ENCODE assay signal across 7 cellular contexts in genomic region chr1:7679873-7680790, GRCh38.
DNase-seq lines count a peak whose midpoint lies in the region; ATAC-seq and TF ChIP-seq lines count a peak whose summit lies in the region.

No MANE protein-coding gene starts in this region.

- no peak overlapping the region for H3K27ac ChIP-seq in naive thymus-derived CD4-positive, alpha-beta T cell (ENCODE audit: low read depth, low read length)
- H3K27ac ChIP-seq in suprapubic skin: peak overlapping the region; percentile 12

- H3K27ac Mint-ChIP-seq in activated T-helper 17 cell treated with anti-CD3 and anti-CD28 coated beads, Interleukin-2, amount 50 U/mL, for 72 hours: no peak overlapping the region
- peak overlapping the region in 1 of 9 donors; percentile 48 for H3K27ac Mint-ChIP-seq in naive thymus-derived CD4-positive, alpha-beta T cell

- in situ Hi-C loops in GM13976 (cut with MboI; ENCODE audit: low sequenced_read_pairs, unreplicated experiment): no loop called here

- H3K9me3 ChIP-seq in naive thymus-derived CD4-positive, alpha-beta T cell (ENCODE audit: control insufficient read depth in 2 of 3, low read length in 3 of 3): no peaks in the 10 kb centered on the region
- H3K9me3 ChIP-seq in suprapubic skin: no peaks in the 10 kb centered on the region

- POLR2A ChIA-PET in naive thymus-derived CD4-positive, alpha-beta T cell (lab: Charles Lee): no interaction called here

- H3K9me3 Mint-ChIP-seq in activated T-helper 17 cell treated with anti-CD3 and anti-CD28 coated beads, Interleukin-2, amount 50 U/mL, for 72 hours: no peaks in the 10 kb centered on the region
- no peaks in the 10 kb centered on the region for H3K9me3 Mint-ChIP-seq in naive thymus-derived CD4-positive, alpha-beta T cell

- peak overlapping the region; percentile 54 for H3K4me3 ChIP-seq in fibroblast of pulmonary artery (replicated peaks; ENCODE audit: low read depth, low read length)
- H3K4me3 ChIP-seq in naive thymus-derived CD4-positive, alpha-beta T cell (ENCODE audit: low read length): peak overlapping the region; percentile 75
- peak overlapping the region; percentile 73 for H3K4me3 ChIP-seq in suprapubic skin

- H3K4me1 ChIP-seq in naive thymus-derived CD4-positive, alpha-beta T cell (ENCODE audit: control insufficient read depth in 2 of 2, insufficient read depth in 2 of 2, low read length in 2 of 2): no peaks in the 10 kb centered on the region
- peaks cover 16% of the 10 kb centered on the region for H3K4me1 ChIP-seq in suprapubic skin

- 2% methylated on average over 22 of the region's 81 CpGs for WGBS in suprapubic skin

- CTCF ChIA-PET in naive thymus-derived CD4-positive, alpha-beta T cell (lab: Charles Lee): interaction anchor here (1.7 kb wide), 1 partner anchor 10 kb away, joined by 8 read pairs; no protein-coding TSS in a partner anchor

- no peaks in the 10 kb centered on the region for H3K36me3 Mint-ChIP-seq in activated T-helper 17 cell treated with anti-CD3 and anti-CD28 coated beads, Interleukin-2, amount 50 U/mL, for 72 hours (ENCODE audit: low read depth)
- no peaks in the 10 kb centered on the region for H3K36me3 Mint-ChIP-seq in naive thymus-derived CD4-positive, alpha-beta T cell

- DNase-seq in GM13976 (ENCODE audit: low spot score) (peak; percentile 74), NCI-H69 (lab: John Stamatoyannopoulos, UW) (peak; percentile 75), fibroblast of pulmonary artery (ENCODE audit: low read depth) (peak; percentile 27), suprapubic skin (ENCODE audit: low spot score in 2 of 2) (no peak)
- peak in 7 of 9 donors; percentile 29 to 55 (median 49) for DNase-seq in naive thymus-derived CD4-positive, alpha-beta T cell

- H3K4me3 Mint-ChIP-seq in activated T-helper 17 cell treated with anti-CD3 and anti-CD28 coated beads, Interleukin-2, amount 50 U/mL, for 72 hours: peak overlapping the region; percentile 53
- peak overlapping the region; percentile 57 to 84 (median 78) for H3K4me3 Mint-ChIP-seq in naive thymus-derived CD4-positive, alpha-beta T cell

- H3K36me3 ChIP-seq in naive thymus-derived CD4-positive, alpha-beta T cell (ENCODE audit: control insufficient read depth in 2 of 3, insufficient read depth in 3 of 3, low read length in 3 of 3): no peaks in the 10 kb centered on the region
- no peaks in the 10 kb centered on the region for H3K36me3 ChIP-seq in suprapubic skin

- peaks cover 4% of the 10 kb centered on the region for H3K4me1 Mint-ChIP-seq in activated T-helper 17 cell treated with anti-CD3 and anti-CD28 coated beads, Interleukin-2, amount 50 U/mL, for 72 hours
- peaks cover 0 to 4% (median 0%) of the 10 kb centered on the region in 7 donors for H3K4me1 Mint-ChIP-seq in naive thymus-derived CD4-positive, alpha-beta T cell

- H3K27me3 Mint-ChIP-seq in activated T-helper 17 cell treated with anti-CD3 and anti-CD28 coated beads, Interleukin-2, amount 50 U/mL, for 72 hours: no peaks in the 10 kb centered on the region
- peaks cover 0 to 18% (median 0%) of the 10 kb centered on the region in 5 donors for H3K27me3 Mint-ChIP-seq in naive thymus-derived CD4-positive, alpha-beta T cell

- TF ChIP-seq EP300 in suprapubic skin (IDR thresholded peaks at IDR 0.05): no peak

- intact Hi-C loops in naive thymus-derived CD4-positive, alpha-beta T cell (cut with micrococcal nuclease): loop anchor here in 1 of 2 donors (1.0 kb wide), 1 partner anchor 24 kb away; no protein-coding TSS in a partner anchor

- no peak for TF ChIP-seq POLR2A in suprapubic skin (IDR thresholded peaks at IDR 0.05)

- H3K27me3 ChIP-seq in naive thymus-derived CD4-positive, alpha-beta T cell (ENCODE audit: control insufficient read depth in 2 of 2, insufficient read depth in 2 of 2, low read length in 2 of 2): no peaks in the 10 kb centered on the region
- H3K27me3 ChIP-seq in suprapubic skin: no peaks in the 10 kb centered on the region

- TF ChIP-seq CTCF in GM13976 (IDR thresholded peaks at IDR 0.05; ENCODE audit: borderline replicate concordance, control extremely low read depth, extremely low read depth, insufficient read depth, missing control alignments) (no peak), fibroblast of pulmonary artery (IDR thresholded peaks at IDR 0.05; ENCODE audit: low read length, missing control alignments) (no peak), suprapubic skin (IDR thresholded peaks at IDR 0.05) (no peak)

- ATAC-seq in activated T-helper 17 cell treated with anti-CD3 and anti-CD28 coated beads, Interleukin-2, amount 50 U/mL, for 72 hours (replicated peaks): peak; percentile 72
- ATAC-seq in naive thymus-derived CD4-positive, alpha-beta T cell: peak; percentile 79
- no peak for ATAC-seq in GM21390 (IDR thresholded peaks at IDR 0.05; ENCODE audit: unreplicated experiment)

Comparison
In these comparisons a context has a peak if more than half of its experiments do, and no peak if none do; other contexts are left out.
1. DNase-seq: peak in GM13976 (single experiment), NCI-H69 (single experiment), fibroblast of pulmonary artery (single experiment) and naive thymus-derived CD4-positive, alpha-beta T cell (7 of 9); none in suprapubic skin (0 of 2).
2. Peak in every context shown above with its lines, with median percentiles within 50 percentile points of each other: H3K4me3 ChIP-seq.